ENCODE assay signal across 16 cellular contexts in genomic region chrX:13470680-13470967, GRCh38.
"Had no signal": no experiment of that assay in that cellular context is flagged by ENCODE, and none has a peak within 500 bp of the region (broad histone marks: within the 10 kb centered on the region; RNA-seq: fewer than 3 reads in every experiment).

No MANE protein-coding gene starts in this region.

- FAIRE-seq: bronchial epithelial cell, pancreas had no signal

- DNase-seq: activated CD4-positive, alpha-beta memory T cell treated with anti-CD3 and anti-CD28 coated beads, Interleukin-2, amount 10 ng/mL, durations not matched to agents 7 days and 5 days; activated gamma-delta T cell; activated T-cell treated with anti-CD3 and anti-CD28 coated beads, Interleukin-2, amount 50 U/mL, for 48 hours; esophagus squamous epithelium; heart left ventricle; left colon; natural killer cell; pancreas; stimulated activated CD4-positive, alpha-beta T cell treated with anti-CD3 and anti-CD28 coated beads, Interleukin-4, amount 100 ng/mL, for 1 hour; stimulated activated CD8-positive, alpha-beta memory T cell treated with anti-CD3 and anti-CD28 coated beads, Interleukin-4, amount 100 ng/mL, for 48 hours; stimulated activated naive CD8-positive, alpha-beta T cell treated with anti-CD3 and anti-CD28 coated beads, Interleukin-15, Interleukin-2, amounts not matched to agents 100 U/mL and 50 U/mL, for 24 hours; T-helper 9 cell; upper lobe of left lung had no signal

- ATAC-seq: natural killer cell; stimulated activated naive CD8-positive, alpha-beta T cell treated with anti-CD3 and anti-CD28 coated beads, Interleukin-15, Interleukin-2, amounts not matched to agents 100 U/mL and 50 U/mL, for 24 hours had no signal

- H3K36me3 ChIP-seq: esophagus squamous epithelium, heart left ventricle, pancreas, suprapubic skin, upper lobe of left lung had no signal

- H3K4me3 ChIP-seq: esophagus squamous epithelium, heart left ventricle, lung, pancreas, suprapubic skin, upper lobe of left lung had no signal

- H3K9me3 ChIP-seq: esophagus squamous epithelium, heart left ventricle, pancreas, suprapubic skin, upper lobe of left lung had no signal

- H3K27me3 ChIP-seq: esophagus squamous epithelium, suprapubic skin, upper lobe of left lung had no signal

- H3K4me1 ChIP-seq: pancreas had no signal

- H3K27ac ChIP-seq: heart left ventricle, pancreas, suprapubic skin, upper lobe of left lung had no signal
